Comparison of ENCODE assay signal across 17 cellular contexts in genomic region chr7:47658886-47659635, GRCh38.
A peak's percentile ranks its signal among the peaks of the same experiment; 100 is the strongest.
DNase-seq lines count a peak whose midpoint lies in the region; ATAC-seq and TF ChIP-seq lines count a peak whose summit lies in the region.
"Had no signal": no experiment of that assay in that cellular context is flagged by ENCODE, and none has a peak within 500 bp of the region (broad histone marks: within the 10 kb centered on the region; RNA-seq: fewer than 3 reads in every experiment).

No MANE protein-coding gene starts in this region.

- H3K4me1 ChIP-seq in neuronal stem cell (ENCODE audit: control insufficient read depth in 2 of 2, insufficient read depth in 1 of 2, low read depth in 1 of 2, low read length in 2 of 2): peaks cover 10 to 13% of the 10 kb centered on the region in 2 donors
- H3K4me1 ChIP-seq: HAP-1 had no signal

- no peaks in the 10 kb centered on the region for H3K9me3 Mint-ChIP-seq in chondrocyte (ENCODE audit: low read depth)
- H3K9me3 Mint-ChIP-seq in stimulated activated effector memory CD8-positive, alpha-beta T cell treated with anti-CD3 and anti-CD28 coated beads, Interleukin-12 subunit alpha, Interleukin-12 subunit beta, amount 100 ng/mL, for 72 hours: no peaks in the 10 kb centered on the region
- H3K9me3 Mint-ChIP-seq in T-helper 2 cell treated with Interferon-gamma antibody and Interleukin-4, amounts not matched to agents 5 μg/mL and 100 μg/mL, for 36 hours: no peaks in the 10 kb centered on the region
- H3K9me3 Mint-ChIP-seq in activated naive CD8-positive, alpha-beta T cell treated with anti-CD3 and anti-CD28 coated beads for 36 hours: no peaks in the 10 kb centered on the region
- no peaks in the 10 kb centered on the region for H3K9me3 Mint-ChIP-seq in activated CD4-positive, alpha-beta T cell treated with anti-CD3 and anti-CD28 coated beads, Interleukin-2, amount 10 ng/mL, durations not matched to agents 7 days and 5 days

- no peak overlapping the region for H4K8ac ChIP-seq in neuronal stem cell (ENCODE audit: low read depth, low read length)

- H3K4ac ChIP-seq in neuronal stem cell (ENCODE audit: low read length): peak overlapping the region; percentile 68

- peak overlapping the region; percentile 55 for H3K9ac ChIP-seq in neuronal stem cell (ENCODE audit: low read depth, low read length, poor library complexity)
- H3K9ac ChIP-seq: BLaER1 had no signal

- peak overlapping the region; percentile 67 for H2BK120ac ChIP-seq in neuronal stem cell (ENCODE audit: low read depth, low read length)

- peak overlapping the region; percentile 71 for H2BK5ac ChIP-seq in neuronal stem cell (ENCODE audit: low read length)

- no peaks in the 10 kb centered on the region for H3K27me3 Mint-ChIP-seq in chondrocyte (ENCODE audit: low read depth)
- no peaks in the 10 kb centered on the region for H3K27me3 Mint-ChIP-seq in T-helper 2 cell treated with Interferon-gamma antibody and Interleukin-4, amounts not matched to agents 5 μg/mL and 100 μg/mL, for 36 hours (ENCODE audit: low read depth)
- H3K27me3 Mint-ChIP-seq in activated naive CD8-positive, alpha-beta T cell treated with anti-CD3 and anti-CD28 coated beads for 36 hours: no peaks in the 10 kb centered on the region
- no peaks in the 10 kb centered on the region for H3K27me3 Mint-ChIP-seq in activated CD4-positive, alpha-beta T cell treated with anti-CD3 and anti-CD28 coated beads, Interleukin-2, amount 10 ng/mL, durations not matched to agents 7 days and 5 days

- H3K36me3 ChIP-seq in neuronal stem cell (replicated peaks in 1 of 2; ENCODE audit: control insufficient read depth in 2 of 2, insufficient read depth in 2 of 2, low read length in 2 of 2): no peaks in the 10 kb centered on the region
- H3K36me3 ChIP-seq: BLaER1, HAP-1 had no signal

- intact Hi-C loops in Right ventricle myocardium superior (cut with DNase I) (no loop called here), left ventricle myocardium superior (cut with micrococcal nuclease) (no loop called here)

- ATAC-seq in Right ventricle myocardium superior (ENCODE audit: poor library complexity) (no peak), left ventricle myocardium superior (no peak)
- ATAC-seq in stimulated activated effector memory CD8-positive, alpha-beta T cell treated with anti-CD3 and anti-CD28 coated beads, Interleukin-12 subunit alpha, Interleukin-12 subunit beta, amount 100 ng/mL, for 72 hours: peak; percentile 12

- H3K27ac ChIP-seq in neuronal stem cell (replicated peaks; ENCODE audit: low read length): no peak overlapping the region
- H3K27ac ChIP-seq: 22Rv1, BLaER1 had no signal

- no peak overlapping the region for H3K4me3 Mint-ChIP-seq in chondrocyte (ENCODE audit: unreplicated experiment)
- no peak overlapping the region for H3K4me3 Mint-ChIP-seq in stimulated activated effector memory CD8-positive, alpha-beta T cell treated with anti-CD3 and anti-CD28 coated beads, Interleukin-12 subunit alpha, Interleukin-12 subunit beta, amount 100 ng/mL, for 72 hours
- no peak overlapping the region for H3K4me3 Mint-ChIP-seq in T-helper 2 cell treated with Interferon-gamma antibody and Interleukin-4, amounts not matched to agents 5 μg/mL and 100 μg/mL, for 36 hours
- no peak overlapping the region for H3K4me3 Mint-ChIP-seq in activated naive CD8-positive, alpha-beta T cell treated with anti-CD3 and anti-CD28 coated beads for 36 hours
- no peak overlapping the region for H3K4me3 Mint-ChIP-seq in activated CD4-positive, alpha-beta T cell treated with anti-CD3 and anti-CD28 coated beads, Interleukin-2, amount 10 ng/mL, durations not matched to agents 7 days and 5 days
- H3K4me3 Mint-ChIP-seq: CD8-positive, alpha-beta memory T cell had no signal

- H3K79me1 ChIP-seq in neuronal stem cell (ENCODE audit: low read depth, low read length): peaks cover 4% of the 10 kb centered on the region

- peak overlapping the region; percentile 92 for H3K18ac ChIP-seq in neuronal stem cell (ENCODE audit: low read length)

- no peak overlapping the region for H4K91ac ChIP-seq in neuronal stem cell (ENCODE audit: low read depth, low read length, poor library complexity)

- peak; percentile 20 for DNase-seq in Right ventricle myocardium superior
- no peak for DNase-seq in left ventricle myocardium superior
- peak; percentile 66 for DNase-seq in chondrocyte (ENCODE audit: low spot score)
- DNase-seq in neuronal stem cell (ENCODE audit: low spot score): no peak
- DNase-seq in stimulated activated effector memory CD8-positive, alpha-beta T cell treated with anti-CD3 and anti-CD28 coated beads, Interleukin-12 subunit alpha, Interleukin-12 subunit beta, amount 100 ng/mL, for 72 hours (ENCODE audit: low spot score in 2 of 2): no peak
- DNase-seq in T-helper 2 cell treated with Interferon-gamma antibody and Interleukin-4, amounts not matched to agents 5 μg/mL and 100 μg/mL, for 36 hours (ENCODE audit: low spot score): no peak
- DNase-seq in activated naive CD8-positive, alpha-beta T cell treated with anti-CD3 and anti-CD28 coated beads for 36 hours: no peak
- no peak for DNase-seq in activated CD4-positive, alpha-beta T cell treated with anti-CD3 and anti-CD28 coated beads, Interleukin-2, amount 10 ng/mL, durations not matched to agents 7 days and 5 days
- DNase-seq: AML-193; Caco-2; CD8-positive, alpha-beta memory T cell; DND-41; GDM1; GOT3 had no signal

- H3K4me3 ChIP-seq in neuronal stem cell (ENCODE audit: low read length in 2 of 2): no peak overlapping the region
- H3K4me3 ChIP-seq: BLaER1, HAP-1 had no signal

- no peak overlapping the region for H3K4me2 ChIP-seq in neuronal stem cell (ENCODE audit: insufficient read depth, low read length, poor library complexity, severe bottlenecking)
- H3K4me2 ChIP-seq: BLaER1 had no signal

- peaks cover 0 to 2% (median 0%) of the 10 kb centered on the region in 3 experiments for H3K27me3 ChIP-seq in neuronal stem cell (ENCODE audit: control insufficient read depth in 3 of 3, insufficient read depth in 3 of 3, low read depth in 1 of 3, low read length in 3 of 3)
- H3K27me3 ChIP-seq: BLaER1 had no signal

- POLR2A ChIA-PET in activated CD4-positive, alpha-beta T cell treated with anti-CD3 and anti-CD28 coated beads, Interleukin-2, amount 10 ng/mL, durations not matched to agents 7 days and 5 days (lab: Charles Lee): no interaction called here

- H2BK15ac ChIP-seq in neuronal stem cell (ENCODE audit: low read length): peak overlapping the region; percentile 99

- peak overlapping the region; percentile 96 for H3K23ac ChIP-seq in neuronal stem cell (ENCODE audit: low read depth, low read length, poor library complexity)

- H2AFZ ChIP-seq in neuronal stem cell (ENCODE audit: low read length): no peak overlapping the region

- CTCF ChIA-PET in activated CD4-positive, alpha-beta T cell treated with anti-CD3 and anti-CD28 coated beads, Interleukin-2, amount 10 ng/mL, durations not matched to agents 7 days and 5 days (lab: Charles Lee): no interaction called here

- H3K4me1 Mint-ChIP-seq in chondrocyte (ENCODE audit: low read depth): peaks cover 56% of the 10 kb centered on the region
- no peaks in the 10 kb centered on the region for H3K4me1 Mint-ChIP-seq in stimulated activated effector memory CD8-positive, alpha-beta T cell treated with anti-CD3 and anti-CD28 coated beads, Interleukin-12 subunit alpha, Interleukin-12 subunit beta, amount 100 ng/mL, for 72 hours
- H3K4me1 Mint-ChIP-seq in T-helper 2 cell treated with Interferon-gamma antibody and Interleukin-4, amounts not matched to agents 5 μg/mL and 100 μg/mL, for 36 hours (ENCODE audit: low read depth): no peaks in the 10 kb centered on the region
- peaks cover 3% of the 10 kb centered on the region for H3K4me1 Mint-ChIP-seq in activated naive CD8-positive, alpha-beta T cell treated with anti-CD3 and anti-CD28 coated beads for 36 hours
- H3K4me1 Mint-ChIP-seq in activated CD4-positive, alpha-beta T cell treated with anti-CD3 and anti-CD28 coated beads, Interleukin-2, amount 10 ng/mL, durations not matched to agents 7 days and 5 days: no peaks in the 10 kb centered on the region
- H3K4me1 Mint-ChIP-seq: CD8-positive, alpha-beta memory T cell had no signal

- TF ChIP-seq CTCF in chondrocyte (IDR thresholded peaks at IDR 0.05): no peak

- no peak overlapping the region for H3K14ac ChIP-seq in neuronal stem cell (ENCODE audit: low read length)

- no peaks in the 10 kb centered on the region for H3K36me3 Mint-ChIP-seq in chondrocyte (ENCODE audit: low read depth)
- H3K36me3 Mint-ChIP-seq in stimulated activated effector memory CD8-positive, alpha-beta T cell treated with anti-CD3 and anti-CD28 coated beads, Interleukin-12 subunit alpha, Interleukin-12 subunit beta, amount 100 ng/mL, for 72 hours: no peaks in the 10 kb centered on the region
- H3K36me3 Mint-ChIP-seq in T-helper 2 cell treated with Interferon-gamma antibody and Interleukin-4, amounts not matched to agents 5 μg/mL and 100 μg/mL, for 36 hours (ENCODE audit: low read depth): no peaks in the 10 kb centered on the region
- no peaks in the 10 kb centered on the region for H3K36me3 Mint-ChIP-seq in activated naive CD8-positive, alpha-beta T cell treated with anti-CD3 and anti-CD28 coated beads for 36 hours
- H3K36me3 Mint-ChIP-seq in activated CD4-positive, alpha-beta T cell treated with anti-CD3 and anti-CD28 coated beads, Interleukin-2, amount 10 ng/mL, durations not matched to agents 7 days and 5 days (ENCODE audit: low read depth): no peaks in the 10 kb centered on the region
- H3K36me3 Mint-ChIP-seq: CD8-positive, alpha-beta memory T cell had no signal

- peaks cover 0 to 3% of the 10 kb centered on the region in 2 donors for H3K9me3 ChIP-seq in neuronal stem cell (replicated peaks in 1 of 2; ENCODE audit: control insufficient read depth in 2 of 2, insufficient read depth in 1 of 2, low read depth in 1 of 2, low read length in 2 of 2)
- H3K9me3 ChIP-seq: BLaER1, Caco-2, HAP-1 had no signal

- H2BK12ac ChIP-seq in neuronal stem cell (ENCODE audit: low read length): peak overlapping the region; percentile 91

- no CpG with 5 or more reads among the region's 8 CpGs for WGBS in neuronal stem cell (ENCODE audit: extremely low coverage in 2 of 2, insufficient read length in 2 of 2, insufficient replicate concordance in 1 of 2), 2 donors

- H3K27ac Mint-ChIP-seq in chondrocyte (ENCODE audit: unreplicated experiment): peak overlapping the region; percentile 75
- H3K27ac Mint-ChIP-seq in stimulated activated effector memory CD8-positive, alpha-beta T cell treated with anti-CD3 and anti-CD28 coated beads, Interleukin-12 subunit alpha, Interleukin-12 subunit beta, amount 100 ng/mL, for 72 hours: no peak overlapping the region
- no peak overlapping the region for H3K27ac Mint-ChIP-seq in T-helper 2 cell treated with Interferon-gamma antibody and Interleukin-4, amounts not matched to agents 5 μg/mL and 100 μg/mL, for 36 hours
- H3K27ac Mint-ChIP-seq in activated naive CD8-positive, alpha-beta T cell treated with anti-CD3 and anti-CD28 coated beads for 36 hours: no peak overlapping the region
- H3K27ac Mint-ChIP-seq in activated CD4-positive, alpha-beta T cell treated with anti-CD3 and anti-CD28 coated beads, Interleukin-2, amount 10 ng/mL, durations not matched to agents 7 days and 5 days: no peak overlapping the region
- H3K27ac Mint-ChIP-seq: CD8-positive, alpha-beta memory T cell had no signal

- H2AK5ac ChIP-seq in neuronal stem cell (ENCODE audit: low read depth, low read length): peak overlapping the region; percentile 97

Comparison
In these comparisons a context has a peak if more than half of its experiments do, and no peak if none do; other contexts are left out.
1. DNase-seq: peak in Right ventricle myocardium superior (single experiment) and chondrocyte (single experiment); none in left ventricle myocardium superior (single experiment), neuronal stem cell (single experiment), stimulated activated effector memory CD8-positive, alpha-beta T cell treated with anti-CD3 and anti-CD28 coated beads, Interleukin-12 subunit alpha, Interleukin-12 subunit beta, amount 100 ng/mL, for 72 hours (0 of 2), T-helper 2 cell treated with Interferon-gamma antibody and Interleukin-4, amounts not matched to agents 5 μg/mL and 100 μg/mL, for 36 hours (single experiment), activated naive CD8-positive, alpha-beta T cell treated with anti-CD3 and anti-CD28 coated beads for 36 hours (single experiment) and activated CD4-positive, alpha-beta T cell treated with anti-CD3 and anti-CD28 coated beads, Interleukin-2, amount 10 ng/mL, durations not matched to agents 7 days and 5 days (single experiment).